21 cellular contexts compared by ENCODE assay signal in genomic region chr14:104557086-104557485, GRCh38. TPM values are rescaled to one million over a fixed set of nuclear protein-coding genes. Genes with fewer than 3 reads are reported as not detected.
DNase-seq lines count a peak whose midpoint lies in the region; ATAC-seq lines count a peak whose summit lies in the region.
"Had no signal": no experiment of that assay in that cellular context is flagged by ENCODE, and none has a peak within 500 bp of the region (broad histone marks: within the 10 kb centered on the region; RNA-seq: fewer than 3 reads in every experiment).

No MANE protein-coding gene starts in this region.

- H3K27me3 Mint-ChIP-seq in T-helper 17 cell, result peaks cover 41% of the 10 kb centered on the region

- H3K4me3 Mint-ChIP-seq in T-helper 17 cell, result no peak overlapping the region
- H3K4me3 Mint-ChIP-seq: CD14-positive monocyte, IgD-negative memory B cell had no signal

- intact Hi-C loops in left ventricle myocardium superior (cut with micrococcal nuclease), result no loop called here

- no peaks in the 10 kb centered on the region for H3K9me3 ChIP-seq in T-helper 17 cell (ENCODE audit: control insufficient read depth, low read length, poor library complexity, severe bottlenecking)

- no peaks in the 10 kb centered on the region for H3K36me3 Mint-ChIP-seq in T-helper 17 cell (ENCODE audit: low read depth)
- H3K36me3 Mint-ChIP-seq: CD14-positive monocyte had no signal

- no peak overlapping the region for H3K27ac Mint-ChIP-seq in T-helper 17 cell
- H3K27ac Mint-ChIP-seq: CD14-positive monocyte, IgD-negative memory B cell had no signal

- peak; percentile 57 for DNase-seq in activated effector memory CD4-positive, alpha-beta T cell treated with anti-CD3 and anti-CD28 coated beads, Interleukin-2, amount 50 U/mL, for 16 hours
- DNase-seq in activated effector memory CD4-positive, alpha-beta T cell treated with Interleukin-2 at 50 U/mL for 16 hours, result no peak
- DNase-seq in T-helper 17 cell (peak in 2 of 3 donors; percentile 1), left ventricle myocardium superior (peak; percentile 18), retina (peak; percentile 3), GOT3 (lab: John Stamatoyannopoulos, UW) (no peak), CD1c-positive myeloid dendritic cell (ENCODE audit: extremely low spot score) (no peak)
- DNase-seq: 8988T, DND-41, GDM1, HCEC 1CT, MV-4-11, NCI-H1436, NCI-H2029 treated with DMSO at 0.1 percent for 48 hours, NCI-H510A treated with DMSO at 0.1 percent for 48 hours, SHP77 treated with DMSO at 0.1 percent for 48 hours had no signal

- peaks cover 6% of the 10 kb centered on the region for H3K4me1 Mint-ChIP-seq in T-helper 17 cell
- H3K4me1 Mint-ChIP-seq: CD14-positive monocyte, IgD-negative memory B cell had no signal

- no peak for ATAC-seq in T-helper 17 cell
- no peak for ATAC-seq in left ventricle myocardium superior
- no peak for ATAC-seq in HG03159 (IDR thresholded peaks at IDR 0.05; ENCODE audit: unreplicated experiment)
- ATAC-seq: Panc1 had no signal

RNA-seq across cellular contexts. Expression of gene C14orf180, which starts 22.5 kb away (rescaled TPM):
- not detected for total RNA-seq in T-helper 17 cell
- 53.8 TPM for total RNA-seq in left ventricle myocardium superior

RNA-seq across cellular contexts. Expression of gene TMEM179, which starts 47.5 kb away (rescaled TPM):
- not detected for total RNA-seq in T-helper 17 cell
- not detected for total RNA-seq in left ventricle myocardium superior
- total RNA-seq: HT-29 had no signal

Comparison
In these comparisons a context has a peak if more than half of its experiments do, and no peak if none do; other contexts are left out.
1. DNase-seq: peak in activated effector memory CD4-positive, alpha-beta T cell treated with anti-CD3 and anti-CD28 coated beads, Interleukin-2, amount 50 U/mL, for 16 hours (single experiment), T-helper 17 cell (2 of 3), left ventricle myocardium superior (single experiment) and retina (single experiment); none in activated effector memory CD4-positive, alpha-beta T cell treated with Interleukin-2 at 50 U/mL for 16 hours (single experiment), GOT3 (single experiment) and CD1c-positive myeloid dendritic cell (single experiment).
2. RNA of gene C14orf180, which starts 22.5 kb away (total RNA-seq): 53.8 TPM in left ventricle myocardium superior (single experiment); not detected in T-helper 17 cell; every median in the first group is over 10 times any median in the second.